1 cellular context compared by ENCODE assay signal in genomic region chr18:61129001-61129400, GRCh38.
TF ChIP-seq lines count a peak whose summit lies in the region.

No MANE protein-coding gene starts in this region.

TF ChIP-seq in GM23338, 12 proteins besides CTCF, POLR2A, EP300 and RAD21 (continued from another document):
- no peak for TF ChIP-seq ZNF462 (CRISPR knock-in tag; IDR thresholded peaks at IDR 0.05)
